Comparison of ENCODE assay signal across 7 cellular contexts in genomic region chr20:25389381-25389857, GRCh38. TPM values are rescaled to one million over a fixed set of nuclear protein-coding genes. Genes with fewer than 3 reads are reported as not detected.
DNase-seq lines count a peak whose midpoint lies in the region; ATAC-seq lines count a peak whose summit lies in the region.

No MANE protein-coding gene starts in this region.

- peak overlapping the region; percentile 37 for H3K27ac Mint-ChIP-seq in activated CD4-positive, alpha-beta memory T cell treated with anti-CD3 and anti-CD28 coated beads, Interleukin-2, amount 10 ng/mL, durations not matched to agents 7 days and 5 days

- H3K9me3 Mint-ChIP-seq in activated CD4-positive, alpha-beta memory T cell treated with anti-CD3 and anti-CD28 coated beads, Interleukin-2, amount 10 ng/mL, durations not matched to agents 7 days and 5 days: no peaks in the 10 kb centered on the region

- CTCF ChIA-PET in activated CD4-positive, alpha-beta memory T cell treated with anti-CD3 and anti-CD28 coated beads, Interleukin-2, amount 10 ng/mL, durations not matched to agents 7 days and 5 days (lab: Charles Lee): interaction anchor here (1.1 kb wide), 1 partner anchor 16 kb away, joined by 5 read pairs; no protein-coding TSS in a partner anchor

- peak; percentile 65 for DNase-seq in EL
- DNase-seq in activated CD4-positive, alpha-beta memory T cell treated with anti-CD3 and anti-CD28 coated beads, Interleukin-2, amount 10 ng/mL, durations not matched to agents 7 days and 5 days: no peak
- peak; percentile 36 for DNase-seq in hepatic stellate cell (ENCODE audit: low spot score)
- no peak for DNase-seq in skeletal muscle cell (ENCODE audit: low read depth)
- no peak for DNase-seq in activated CD8-positive, alpha-beta memory T cell treated with anti-CD3 and anti-CD28 coated beads, Interleukin-2, amount 50 U/mL, for 4 hours

- peak overlapping the region; percentile 85 for H3K4me3 Mint-ChIP-seq in activated CD4-positive, alpha-beta memory T cell treated with anti-CD3 and anti-CD28 coated beads, Interleukin-2, amount 10 ng/mL, durations not matched to agents 7 days and 5 days

- H3K4me1 Mint-ChIP-seq in activated CD4-positive, alpha-beta memory T cell treated with anti-CD3 and anti-CD28 coated beads, Interleukin-2, amount 10 ng/mL, durations not matched to agents 7 days and 5 days: peaks cover 18% of the 10 kb centered on the region

- H3K4me3 ChIP-seq in skeletal muscle cell (ENCODE audit: low read depth, low read length): peak overlapping the region; percentile 91

- ATAC-seq in HG03196 (IDR thresholded peaks at IDR 0.05; ENCODE audit: unreplicated experiment) (peak; percentile 8), esophagus mucosa (no peak)

- no peaks in the 10 kb centered on the region for H3K27me3 Mint-ChIP-seq in activated CD4-positive, alpha-beta memory T cell treated with anti-CD3 and anti-CD28 coated beads, Interleukin-2, amount 10 ng/mL, durations not matched to agents 7 days and 5 days

- POLR2A ChIA-PET in activated CD4-positive, alpha-beta memory T cell treated with anti-CD3 and anti-CD28 coated beads, Interleukin-2, amount 10 ng/mL, durations not matched to agents 7 days and 5 days (lab: Charles Lee): no interaction called here

- peaks cover 10% of the 10 kb centered on the region for H3K36me3 Mint-ChIP-seq in activated CD4-positive, alpha-beta memory T cell treated with anti-CD3 and anti-CD28 coated beads, Interleukin-2, amount 10 ng/mL, durations not matched to agents 7 days and 5 days (ENCODE audit: low read depth)

RNA-seq across cellular contexts. Expression of gene ABHD12, which starts 1.2 kb away (rescaled TPM):
- total RNA-seq in activated CD4-positive, alpha-beta memory T cell treated with anti-CD3 and anti-CD28 coated beads, Interleukin-2, amount 10 ng/mL, durations not matched to agents 7 days and 5 days: 10 to 100 TPM; 30.8 to 31.7 TPM
- total RNA-seq in esophagus mucosa: 29.4 TPM

RNA-seq across cellular contexts. Expression of gene GINS1, which starts 18.1 kb away (rescaled TPM):
- total RNA-seq in activated CD4-positive, alpha-beta memory T cell treated with anti-CD3 and anti-CD28 coated beads, Interleukin-2, amount 10 ng/mL, durations not matched to agents 7 days and 5 days: 10 to 100 TPM; 27.5 to 28.0 TPM
- 8.6 TPM for total RNA-seq in esophagus mucosa

Comparison
In these comparisons a context has a peak if more than half of its experiments do, and no peak if none do; other contexts are left out.
1. DNase-seq: peak in EL (single experiment) and hepatic stellate cell (single experiment); none in activated CD4-positive, alpha-beta memory T cell treated with anti-CD3 and anti-CD28 coated beads, Interleukin-2, amount 10 ng/mL, durations not matched to agents 7 days and 5 days (single experiment), skeletal muscle cell (single experiment) and activated CD8-positive, alpha-beta memory T cell treated with anti-CD3 and anti-CD28 coated beads, Interleukin-2, amount 50 U/mL, for 4 hours (single experiment).